In genomic region chr11:118929496-118930151, GRCh38 we compare ENCODE assay signal across 7 cellular contexts. TPM values are rescaled to one million over a fixed set of nuclear protein-coding genes. Genes with fewer than 3 reads are reported as not detected.
DNase-seq lines count a peak whose midpoint lies in the region; TF ChIP-seq lines count a peak whose summit lies in the region.

No MANE protein-coding gene starts in this region.

- H3K4me3 ChIP-seq in WERI-Rb-1 (ENCODE audit: low read depth, low read length) (peak overlapping the region; percentile 61), cardiac fibroblast (replicated peaks in 1 of 2; ENCODE audit: low read depth in 2 of 2, low read length in 2 of 2) (peak overlapping the region; percentile 61 to 73), skeletal muscle tissue (ENCODE audit: low read length in 3 of 3) (peak overlapping the region; percentile 69 to 96 (median 95))

- no peaks in the 10 kb centered on the region for H3K36me3 ChIP-seq in WERI-Rb-1
- peaks cover 0 to 2% (median 0%) of the 10 kb centered on the region in 3 donors for H3K36me3 ChIP-seq in skeletal muscle tissue (ENCODE audit: control insufficient read depth in 3 of 3, insufficient read depth in 3 of 3, low read length in 3 of 3)

- peak overlapping the region; percentile 65 for H3K27ac ChIP-seq in WERI-Rb-1
- H3K27ac ChIP-seq in skeletal muscle tissue (ENCODE audit: low read depth, low read length) = peak overlapping the region; percentile 100

- TF ChIP-seq CTCF in WERI-Rb-1 (IDR thresholded peaks at IDR 0.05; ENCODE audit: low read depth, low read length) = no peak
- no peak for TF ChIP-seq CTCF in cardiac fibroblast (IDR thresholded peaks at IDR 0.05; ENCODE audit: low read depth, low read length)

- H3K27me3 ChIP-seq in WERI-Rb-1 (ENCODE audit: insufficient read depth, low read depth, severe bottlenecking) = no peaks in the 10 kb centered on the region
- no peaks in the 10 kb centered on the region for H3K27me3 ChIP-seq in skeletal muscle tissue (ENCODE audit: control insufficient read depth in 3 of 3, insufficient read depth in 3 of 3, low read length in 3 of 3)

- peaks cover 40 to 62% (median 42%) of the 10 kb centered on the region in 3 donors for H3K4me1 ChIP-seq in skeletal muscle tissue (ENCODE audit: control insufficient read depth in 3 of 3, insufficient read depth in 3 of 3, low read length in 3 of 3)

- TF ChIP-seq POLR2A in GM15510 (IDR thresholded peaks at IDR 0.05; ENCODE audit: borderline replicate concordance, extremely low read depth, insufficient read length) = peak; percentile 17

- DNase-seq in NCI-H2171 (lab: John Stamatoyannopoulos, UW) (peak; percentile 68), WERI-Rb-1 (peak; percentile 92), cardiac fibroblast (ENCODE audit: low read depth in 2 of 2) (peak; percentile 72 to 89), inferior parietal cortex (ENCODE audit: extremely low spot score) (peak; percentile 72), GM19240 (ENCODE audit: insufficient read length, low spot score) (no peak)

- H3K9ac ChIP-seq in skeletal muscle tissue (ENCODE audit: low read depth in 1 of 3, low read length in 3 of 3) = peak overlapping the region; percentile 58 to 93 (median 70)

- H3K9me3 ChIP-seq in WERI-Rb-1 (ENCODE audit: severe bottlenecking) (no peaks in the 10 kb centered on the region), skeletal muscle tissue (ENCODE audit: control insufficient read depth in 3 of 3, low read length in 3 of 3) (no peaks in the 10 kb centered on the region)

RNA-seq across cellular contexts. Expression of gene BCL9L, which starts 3.9 kb away (rescaled TPM):
- total RNA-seq in skeletal muscle tissue = 24.0 TPM

RNA-seq across cellular contexts. Expression of gene UPK2, which starts 26.5 kb away (rescaled TPM):
- total RNA-seq in skeletal muscle tissue = not detected

RNA-seq across cellular contexts. Expression of gene FOXR1, which starts 41.9 kb away (rescaled TPM):
- not detected for total RNA-seq in skeletal muscle tissue

RNA-seq across cellular contexts. Expression of gene CXCR5, which starts 45.9 kb away (rescaled TPM):
- total RNA-seq in skeletal muscle tissue = not detected
